In genomic region chr18:12621737-12622306, GRCh38 we compare ENCODE assay signal across 1 cellular context.
TF ChIP-seq lines count a peak whose summit lies in the region.

No MANE protein-coding gene starts in this region.

TF ChIP-seq in SK-N-SH, 30 proteins besides CTCF, POLR2A, EP300 and RAD21 (continued from another document):
- TF ChIP-seq PBX3 (IDR thresholded peaks at IDR 0.05) = peak; percentile 74
- no peak for TF ChIP-seq TEAD4 (IDR thresholded peaks at IDR 0.05; ENCODE audit: borderline replicate concordance, insufficient read depth)
- TF ChIP-seq FOXJ3 (CRISPR knock-in tag; IDR thresholded peaks at IDR 0.05) = no peak
- no peak for TF ChIP-seq NFIC (IDR thresholded peaks at IDR 0.05; ENCODE audit: borderline replicate concordance)
- peak; percentile 38; the same call in 1 of the 2 replicates for TF ChIP-seq JUND (IDR thresholded peaks at IDR 0.05)
- TF ChIP-seq TAF1 (IDR thresholded peaks at IDR 0.05; ENCODE audit: borderline replicate concordance, low read depth, low read length) = no peak
- no peak for TF ChIP-seq EZH2phosphoT487 (IDR thresholded peaks at IDR 0.05; ENCODE audit: borderline replicate concordance, low read depth)
- TF ChIP-seq CHD2 (IDR thresholded peaks at IDR 0.05; ENCODE audit: low read length, partially characterized antibody) = no peak
- TF ChIP-seq USF2 (IDR thresholded peaks at IDR 0.05; ENCODE audit: borderline replicate concordance, low read depth, low read length) = no peak
